ENCODE assay signal across 2 cellular contexts in the genomic region with DNA sequence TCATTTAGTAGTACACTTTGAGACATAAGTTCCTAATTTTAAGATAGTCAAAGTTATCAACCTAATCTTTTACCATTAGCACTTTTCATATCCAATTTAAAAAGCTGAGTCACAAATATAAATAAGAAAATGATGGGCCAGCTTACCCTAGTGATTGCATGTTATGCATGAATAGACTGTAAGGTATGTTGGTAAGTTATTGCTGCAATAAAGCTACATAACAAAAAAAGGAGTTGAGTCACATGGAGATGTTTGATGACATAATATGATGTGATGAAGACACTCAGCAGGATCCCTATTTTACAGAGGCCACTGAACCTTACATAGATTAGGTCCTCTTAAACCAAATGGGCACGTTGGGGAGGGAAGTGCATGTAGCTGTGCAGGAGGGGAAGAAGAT.
TF ChIP-seq lines count a peak whose summit lies in the region.

No MANE protein-coding gene starts in this region.

TF ChIP-seq in HepG2, 621 proteins besides CTCF, POLR2A, EP300 and RAD21:
- TF ChIP-seq ZNF670 (CRISPR knock-in tag; IDR thresholded peaks at IDR 0.05; ENCODE audit: borderline replicate concordance) = no peak
- TF ChIP-seq CREB1 (IDR thresholded peaks at IDR 0.05) = 0 out of 2 replicates have a peak, but pooled peaks have one; percentile 19
- TF ChIP-seq CREB1 (CRISPR knock-in tag; IDR thresholded peaks at IDR 0.05) = no peak
TF ChIP-seq in HepG2: peak in this region for 1.

TF ChIP-seq in H1, 55 proteins besides CTCF, POLR2A, EP300 and RAD21:
- TF ChIP-seq KDM1A (IDR thresholded peaks at IDR 0.05; ENCODE audit: borderline replicate concordance, low read length) (no peak), YY1 (IDR thresholded peaks at IDR 0.05; ENCODE audit: low read depth, low read length) (no peak), ASH2L (IDR thresholded peaks at IDR 0.05; ENCODE audit: low read length) (no peak), SIRT6 (IDR thresholded peaks at IDR 0.05; ENCODE audit: low read length) (no peak), CHD2 (IDR thresholded peaks at IDR 0.05; ENCODE audit: low read length) (no peak), POU5F1 (IDR thresholded peaks at IDR 0.05; ENCODE audit: low read depth, low read length) (no peak), PHF8 (conservative IDR thresholded peaks at IDR 0.05; ENCODE audit: low read depth, low read length) (no peak), CEBPB (IDR thresholded peaks at IDR 0.05; ENCODE audit: low read depth, low read length) (no peak), EZH2 (IDR thresholded peaks at IDR 0.05; ENCODE audit: low read depth, low read length, severe bottlenecking) (no peak), CBX8 (IDR thresholded peaks at IDR 0.05; ENCODE audit: borderline replicate concordance, low read depth, low read length) (no peak), ZNF274 (IDR thresholded peaks at IDR 0.05; ENCODE audit: borderline replicate concordance, extremely low read depth, low read length) (no peak), JUND (IDR thresholded peaks at IDR 0.05; ENCODE audit: low read length) (no peak), HDAC6 (IDR thresholded peaks at IDR 0.05; ENCODE audit: low read depth, low read length) (no peak), RNF2 (IDR thresholded peaks at IDR 0.05; ENCODE audit: borderline replicate concordance, low read depth, low read length, missing control alignments, poor library complexity, severe bottlenecking) (no peak), SP2 (IDR thresholded peaks at IDR 0.05; ENCODE audit: low read length) (no peak)
- TF ChIP-seq, protein P1, sequence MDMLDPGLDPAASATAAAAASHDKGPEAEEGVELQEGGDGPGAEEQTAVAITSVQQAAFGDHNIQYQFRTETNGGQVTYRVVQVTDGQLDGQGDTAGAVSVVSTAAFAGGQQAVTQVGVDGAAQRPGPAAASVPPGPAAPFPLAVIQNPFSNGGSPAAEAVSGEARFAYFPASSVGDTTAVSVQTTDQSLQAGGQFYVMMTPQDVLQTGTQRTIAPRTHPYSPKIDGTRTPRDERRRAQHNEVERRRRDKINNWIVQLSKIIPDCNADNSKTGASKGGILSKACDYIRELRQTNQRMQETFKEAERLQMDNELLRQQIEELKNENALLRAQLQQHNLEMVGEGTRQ (IDR thresholded peaks at IDR 0.05; ENCODE audit: low read length) = no peak
